ENCODE assay signal across 10 cellular contexts in genomic region chrX:72029473-72030411, GRCh38.
A peak's percentile ranks its signal among the peaks of the same experiment; 100 is the strongest.
DNase-seq lines count a peak whose midpoint lies in the region; ATAC-seq, FAIRE-seq and TF ChIP-seq lines count a peak whose summit lies in the region.
"Had no signal": no experiment of that assay in that cellular context is flagged by ENCODE, and none has a peak within 500 bp of the region (broad histone marks: within the 10 kb centered on the region; RNA-seq: fewer than 3 reads in every experiment).

No MANE protein-coding gene starts in this region.

- no peak overlapping the region for H3K27ac Mint-ChIP-seq in GM23338

- no peak for TF ChIP-seq POLR2A in esophagus muscularis mucosa (IDR thresholded peaks at IDR 0.05; ENCODE audit: low read depth)

- H2AFZ ChIP-seq in GM23338 = no peak overlapping the region

- CTCF ChIA-PET in BJ (lab: Yijun Ruan, JAX) = interaction anchor here (0.9 to 6.3 kb wide), 6 partner anchors 10 to 247 kb away, joined by 3 to 40 read pairs (median 4); partner anchors contain the start of gene RPS4X

- FAIRE-seq in pancreas (lab: Jason Lieb, UNC) (no peak), frontal cortex (lab: Jason Lieb, UNC) (no peak)

- H3K4me1 Mint-ChIP-seq in GM23338 = peaks cover 5% of the 10 kb centered on the region

- WGBS in esophagus muscularis mucosa = 40% methylated on average over 6 of the region's 7 CpGs
- 31 to 45% methylated on average over 7 of the region's 7 CpGs for WGBS in pancreas, 2 donors

- H3K4me3 Mint-ChIP-seq in GM23338 = no peak overlapping the region

- TF ChIP-seq CTCF in BJ (IDR thresholded peaks at IDR 0.05; ENCODE audit: insufficient read depth, low read depth, low read length) (no peak), esophagus muscularis mucosa (IDR thresholded peaks at IDR 0.05) (no peak), pancreas (IDR thresholded peaks at IDR 0.05) (no peak), GM23338 (conservative IDR thresholded peaks at IDR 0.05; ENCODE audit: low read depth in 2 of 2) (no peak)

- H3K27ac ChIP-seq in esophagus muscularis mucosa (replicated peaks in 1 of 4) = peak overlapping the region; percentile 73 to 80 (median 77)
- H3K27ac ChIP-seq in pancreas = no peak overlapping the region
- no peak overlapping the region for H3K27ac ChIP-seq in GM23338 (ENCODE audit: low read depth)
- H3K27ac ChIP-seq: testis had no signal

- H3K4me2 ChIP-seq in GM23338 = no peak overlapping the region

- H3K36me3 Mint-ChIP-seq in GM23338 (ENCODE audit: low read depth) = 0 out of 3 replicates have a peak, but pooled peaks cover 4% of the 10 kb centered on the region

- no peaks in the 10 kb centered on the region for H4K20me1 ChIP-seq in GM23338 (replicated peaks; ENCODE audit: insufficient read depth)

- H3F3A ChIP-seq in GM23338 (replicated peaks; ENCODE audit: low read depth) = no peaks in the 10 kb centered on the region

- H3K9me3 ChIP-seq in esophagus muscularis mucosa (no peaks in the 10 kb centered on the region), pancreas (no peaks in the 10 kb centered on the region)
- H3K9me3 ChIP-seq: testis had no signal

- H3K9me3 Mint-ChIP-seq in GM23338 = no peaks in the 10 kb centered on the region

- no peak for TF ChIP-seq EP300 in esophagus muscularis mucosa (IDR thresholded peaks at IDR 0.05)

- no peaks in the 10 kb centered on the region for H3K36me3 ChIP-seq in BJ (ENCODE audit: control insufficient read depth, insufficient read depth, low read length)
- no peaks in the 10 kb centered on the region for H3K36me3 ChIP-seq in esophagus muscularis mucosa
- no peaks in the 10 kb centered on the region for H3K36me3 ChIP-seq in pancreas
- no peaks in the 10 kb centered on the region for H3K36me3 ChIP-seq in GM23338 (ENCODE audit: insufficient read depth)

- H3K4me3 ChIP-seq in BJ (ENCODE audit: low read depth, low read length) (no peak overlapping the region), esophagus muscularis mucosa (no peak overlapping the region), pancreas (no peak overlapping the region), GM23338 (no peak overlapping the region)
- H3K4me3 ChIP-seq: testis had no signal

- H3K27me3 ChIP-seq in BJ (ENCODE audit: control insufficient read depth, insufficient read depth, low read length) (no peaks in the 10 kb centered on the region), esophagus muscularis mucosa (no peaks in the 10 kb centered on the region), pancreas (peaks cover 0 to 10% (median 0%) of the 10 kb centered on the region in 4 donors), GM23338 (ENCODE audit: insufficient read depth) (no peaks in the 10 kb centered on the region)
- H3K27me3 ChIP-seq: testis had no signal

- H3K27me3 Mint-ChIP-seq in GM23338 (ENCODE audit: insufficient read depth, low read depth, poor library complexity) = peaks cover 10% of the 10 kb centered on the region

- DNase-seq in BJ (ENCODE audit: low read depth) (peak; percentile 41), NCI-H226 (peak; percentile 58), esophagus muscularis mucosa (ENCODE audit: extremely low spot score) (no peak), pancreas (no peak), GM23338 (ENCODE audit: low spot score) (no peak), frontal cortex (ENCODE audit: low spot score in 2 of 2) (no peak), NCI-H1436 treated with DMSO at 0.1 percent for 48 hours (lab: John Stamatoyannopoulos, UW) (no peak)
- DNase-seq: Kasumi-1, testis had no signal

- POLR2A ChIA-PET in BJ (lab: Charles Lee) = no interaction called here

- H3K79me2 ChIP-seq in GM23338 (replicated peaks; ENCODE audit: insufficient read depth) = no peaks in the 10 kb centered on the region

- H3K4me1 ChIP-seq in esophagus muscularis mucosa = peaks cover 3 to 47% (median 41%) of the 10 kb centered on the region in 4 donors
- H3K4me1 ChIP-seq in pancreas = peaks cover 0 to 4% (median 0%) of the 10 kb centered on the region in 3 donors
- H3K4me1 ChIP-seq in GM23338 (ENCODE audit: insufficient read depth) = no peaks in the 10 kb centered on the region
- H3K4me1 ChIP-seq: testis had no signal

- ATAC-seq in pancreas (peak; percentile 68 to 80 (median 76)), GM18909 (IDR thresholded peaks at IDR 0.05; ENCODE audit: poor library complexity, unreplicated experiment) (no peak), GM23338 (no peak)

- H3K9me2 ChIP-seq in GM23338 (ENCODE audit: insufficient read depth) = no peaks in the 10 kb centered on the region

- intact Hi-C loops in esophagus muscularis mucosa (cut with DNase I) (no loop called here), pancreas (cut with DNase I) (loop anchor here in 1 of 3 donors (10.0 kb wide), 1 partner anchor 95 kb away; no protein-coding TSS in a partner anchor)

TF ChIP-seq in GM23338, 12 proteins besides CTCF, POLR2A, EP300 and RAD21:
- TF ChIP-seq JUNB (IDR thresholded peaks at IDR 0.05; ENCODE audit: unreplicated experiment) = no peak
- TF ChIP-seq STAT1 (IDR thresholded peaks at IDR 0.05; ENCODE audit: unreplicated experiment) = no peak
- no peak for TF ChIP-seq ZNF114 (CRISPR knock-in tag; IDR thresholded peaks at IDR 0.05)
- TF ChIP-seq ZNF331 (CRISPR knock-in tag; IDR thresholded peaks at IDR 0.05; ENCODE audit: low read depth) = no peak
- no peak for TF ChIP-seq NANOG (IDR thresholded peaks at IDR 0.05; ENCODE audit: borderline replicate concordance)

Comparison
In these comparisons a context has a peak if more than half of its experiments do, and no peak if none do; other contexts are left out.
1. DNase-seq: peak in BJ (single experiment) and NCI-H226 (single experiment); none in esophagus muscularis mucosa (single experiment), pancreas (0 of 6), GM23338 (single experiment), frontal cortex (0 of 2) and NCI-H1436 treated with DMSO at 0.1 percent for 48 hours (single experiment).
2. H3K27ac ChIP-seq: peak in esophagus muscularis mucosa (4 of 4); none in pancreas (0 of 4) and GM23338 (single experiment).
3. ATAC-seq: peak in pancreas (4 of 4); none in GM18909 (single experiment) and GM23338 (single experiment).